1 cellular context compared by ENCODE assay signal in genomic region chr2:197212344-197213262, GRCh38.
TF ChIP-seq lines count a peak whose summit lies in the region.

No MANE protein-coding gene starts in this region.

TF ChIP-seq in GM12878, 131 proteins besides CTCF, POLR2A, EP300 and RAD21 (continued from another document):
- TF ChIP-seq ZBTB33 (IDR thresholded peaks at IDR 0.05) (no peak), SREBF2 (IDR thresholded peaks at IDR 0.05; ENCODE audit: low read length) (no peak)
